In the genomic region with DNA sequence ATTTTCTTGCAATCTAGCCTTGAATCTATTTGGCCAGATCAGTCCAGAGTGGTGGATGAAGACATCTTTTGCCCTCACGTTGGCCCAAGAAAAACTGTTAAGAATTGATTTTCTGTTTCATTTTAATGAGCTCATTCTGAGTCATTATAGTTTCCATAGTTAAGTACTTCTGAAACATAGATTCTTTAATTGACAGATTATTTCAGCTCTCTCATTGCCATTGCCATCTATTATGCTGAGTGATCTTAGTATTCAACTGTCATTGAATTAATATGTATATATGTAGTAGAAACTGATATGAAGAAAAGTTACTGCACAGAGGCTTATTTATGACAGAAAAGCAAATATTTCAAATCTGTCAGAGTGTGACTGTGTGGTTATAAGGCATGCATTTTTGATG, we compare ENCODE assay signal across 38 cellular contexts. TPM values are rescaled to one million over a fixed set of nuclear protein-coding genes. Genes with fewer than 3 reads are reported as not detected.
"Had no signal": no experiment of that assay in that cellular context is flagged by ENCODE, and none has a peak within 500 bp of the region (broad histone marks: within the 10 kb centered on the region; RNA-seq: fewer than 3 reads in every experiment).

No MANE protein-coding gene starts in this region.

- FAIRE-seq: TTC549 had no signal

- ATAC-seq: activated CD8-positive, alpha-beta memory T cell treated with anti-CD3 and anti-CD28 coated beads, Interleukin-2, amount 10 ng/mL, durations not matched to agents 7 days and 5 days; PC-3 had no signal

- H3K4me3 Mint-ChIP-seq: activated CD4-positive, alpha-beta memory T cell treated with anti-CD3 and anti-CD28 coated beads, Interleukin-2, amount 10 ng/mL, durations not matched to agents 7 days and 5 days; activated CD8-positive, alpha-beta memory T cell treated with anti-CD3 and anti-CD28 coated beads, Interleukin-2, amount 10 ng/mL, durations not matched to agents 7 days and 5 days; activated naive CD4-positive, alpha-beta T cell treated with anti-CD3 and anti-CD28 coated beads, Interleukin-2, amount 50 U/mL, for 24 hours; activated naive CD8-positive, alpha-beta T cell treated with anti-CD3 and anti-CD28 coated beads, Interleukin-2, amount 10 ng/mL, durations not matched to agents 7 days and 5 days; central memory CD8-positive, alpha-beta T cell; T-helper 1 cell treated with Interleukin-12 subunit alpha and Interleukin-12 subunit beta and Interleukin-4 antibody, amounts not matched to agents 30 μg/mL and 1 μg/mL, for 36 hours; T-helper 2 cell treated with Interferon-gamma antibody and Interleukin-4, amounts not matched to agents 5 μg/mL and 100 μg/mL, for 36 hours had no signal

- H3K27ac Mint-ChIP-seq: activated CD4-positive, alpha-beta memory T cell treated with anti-CD3 and anti-CD28 coated beads, Interleukin-2, amount 10 ng/mL, durations not matched to agents 7 days and 5 days; activated CD8-positive, alpha-beta memory T cell treated with anti-CD3 and anti-CD28 coated beads, Interleukin-2, amount 10 ng/mL, durations not matched to agents 7 days and 5 days; activated naive CD4-positive, alpha-beta T cell treated with anti-CD3 and anti-CD28 coated beads, Interleukin-2, amount 50 U/mL, for 24 hours; T-helper 1 cell treated with Interleukin-12 subunit alpha and Interleukin-12 subunit beta and Interleukin-4 antibody, amounts not matched to agents 30 μg/mL and 1 μg/mL, for 36 hours; T-helper 2 cell treated with Interferon-gamma antibody and Interleukin-4, amounts not matched to agents 5 μg/mL and 100 μg/mL, for 36 hours had no signal

- H3K9me3 Mint-ChIP-seq: central memory CD8-positive, alpha-beta T cell had no signal

- H3K4me1 ChIP-seq: ascending aorta, Peyer's patch, SJSA1 had no signal

- H3K4me2 ChIP-seq: SK-N-SH had no signal

- H3K27me3 ChIP-seq: ascending aorta, cardiac muscle cell, Peyer's patch, SJSA1 had no signal

- H3K27me3 Mint-ChIP-seq: activated CD4-positive, alpha-beta memory T cell treated with anti-CD3 and anti-CD28 coated beads, Interleukin-2, amount 10 ng/mL, durations not matched to agents 7 days and 5 days; activated CD8-positive, alpha-beta memory T cell treated with anti-CD3 and anti-CD28 coated beads, Interleukin-2, amount 10 ng/mL, durations not matched to agents 7 days and 5 days; activated naive CD4-positive, alpha-beta T cell treated with anti-CD3 and anti-CD28 coated beads, Interleukin-2, amount 50 U/mL, for 24 hours; activated naive CD8-positive, alpha-beta T cell treated with anti-CD3 and anti-CD28 coated beads, Interleukin-2, amount 10 ng/mL, durations not matched to agents 7 days and 5 days; central memory CD8-positive, alpha-beta T cell had no signal

- H3K9me3 ChIP-seq: Peyer's patch, SJSA1, SK-N-SH had no signal

- H3K9ac ChIP-seq: SK-N-SH had no signal

- H3K4me3 ChIP-seq: ascending aorta, cardiac muscle cell, Peyer's patch, SJSA1 had no signal

- H3K4me1 Mint-ChIP-seq: activated CD8-positive, alpha-beta memory T cell treated with anti-CD3 and anti-CD28 coated beads, Interleukin-2, amount 10 ng/mL, durations not matched to agents 7 days and 5 days; activated naive CD4-positive, alpha-beta T cell treated with anti-CD3 and anti-CD28 coated beads, Interleukin-2, amount 50 U/mL, for 24 hours; activated naive CD8-positive, alpha-beta T cell treated with anti-CD3 and anti-CD28 coated beads, Interleukin-2, amount 10 ng/mL, durations not matched to agents 7 days and 5 days; central memory CD8-positive, alpha-beta T cell had no signal

- DNase-seq: activated CD4-positive, alpha-beta memory T cell treated with anti-CD3 and anti-CD28 coated beads, Interleukin-2, amount 10 ng/mL, durations not matched to agents 7 days and 5 days; activated CD4-positive, alpha-beta T cell treated with anti-CD3 and anti-CD28 coated beads for 4 hours; activated CD8-positive, alpha-beta memory T cell treated with anti-CD3 and anti-CD28 coated beads for 24 hours; activated CD8-positive, alpha-beta memory T cell treated with anti-CD3 and anti-CD28 coated beads, Interleukin-2, amount 10 ng/mL, durations not matched to agents 7 days and 5 days; activated CD8-positive, alpha-beta memory T cell treated with anti-CD3 and anti-CD28 coated beads, Interleukin-2, amount 50 U/mL, for 48 hours; activated gamma-delta T cell; activated naive CD4-positive, alpha-beta T cell treated with Interleukin-2 at 50 U/mL for 16 hours; activated naive CD8-positive, alpha-beta T cell treated with anti-CD3 and anti-CD28 coated beads, Interleukin-2, amount 10 ng/mL, durations not matched to agents 7 days and 5 days; activated T-cell treated with anti-CD3 and anti-CD28 coated beads, Interleukin-2, amount 50 U/mL, for 48 hours; amygdala; MM.1S; MV-4-11; NCI-H1092; NCI-H1436 treated with DMSO at 0.1 percent for 48 hours; NCI-H187; NCI-H2029 treated with DMSO at 0.1 percent for 48 hours; NCI-H2107; NCI-H2171; NCI-H510A; NCI-H526; NCI-H748 treated with DMSO at 0.1 percent for 48 hours; NK-92 treated with Interleukin-12 subunit alpha and Interleukin-12 subunit beta, amount 100 ng/mL, for 24 hours; PC-3; Peyer's patch; RPMI8226; SHP77 treated with DMSO at 0.1 percent for 48 hours; SK-N-SH had no signal

- H3K36me3 ChIP-seq: ascending aorta, cardiac muscle cell, Peyer's patch, SJSA1 had no signal

- H3K27ac ChIP-seq: ascending aorta, cardiac muscle cell, Peyer's patch, SJSA1 had no signal

RNA-seq across cellular contexts. Expression of a gene that starts 45.5 kb away (rescaled TPM):
- total RNA-seq: activated CD4-positive, alpha-beta memory T cell treated with anti-CD3 and anti-CD28 coated beads, Interleukin-2, amount 10 ng/mL, durations not matched to agents 7 days and 5 days; activated CD8-positive, alpha-beta memory T cell treated with anti-CD3 and anti-CD28 coated beads, Interleukin-2, amount 10 ng/mL, durations not matched to agents 7 days and 5 days; activated naive CD8-positive, alpha-beta T cell treated with anti-CD3 and anti-CD28 coated beads, Interleukin-2, amount 10 ng/mL, durations not matched to agents 7 days and 5 days; ascending aorta; cardiac muscle cell; chondrocyte; LHCN-M2; PC-3; Peyer's patch; SJSA1 had no signal
- polyA plus RNA-seq: adipose tissue, cardiac muscle cell, SK-N-SH had no signal
